In the genomic region with DNA sequence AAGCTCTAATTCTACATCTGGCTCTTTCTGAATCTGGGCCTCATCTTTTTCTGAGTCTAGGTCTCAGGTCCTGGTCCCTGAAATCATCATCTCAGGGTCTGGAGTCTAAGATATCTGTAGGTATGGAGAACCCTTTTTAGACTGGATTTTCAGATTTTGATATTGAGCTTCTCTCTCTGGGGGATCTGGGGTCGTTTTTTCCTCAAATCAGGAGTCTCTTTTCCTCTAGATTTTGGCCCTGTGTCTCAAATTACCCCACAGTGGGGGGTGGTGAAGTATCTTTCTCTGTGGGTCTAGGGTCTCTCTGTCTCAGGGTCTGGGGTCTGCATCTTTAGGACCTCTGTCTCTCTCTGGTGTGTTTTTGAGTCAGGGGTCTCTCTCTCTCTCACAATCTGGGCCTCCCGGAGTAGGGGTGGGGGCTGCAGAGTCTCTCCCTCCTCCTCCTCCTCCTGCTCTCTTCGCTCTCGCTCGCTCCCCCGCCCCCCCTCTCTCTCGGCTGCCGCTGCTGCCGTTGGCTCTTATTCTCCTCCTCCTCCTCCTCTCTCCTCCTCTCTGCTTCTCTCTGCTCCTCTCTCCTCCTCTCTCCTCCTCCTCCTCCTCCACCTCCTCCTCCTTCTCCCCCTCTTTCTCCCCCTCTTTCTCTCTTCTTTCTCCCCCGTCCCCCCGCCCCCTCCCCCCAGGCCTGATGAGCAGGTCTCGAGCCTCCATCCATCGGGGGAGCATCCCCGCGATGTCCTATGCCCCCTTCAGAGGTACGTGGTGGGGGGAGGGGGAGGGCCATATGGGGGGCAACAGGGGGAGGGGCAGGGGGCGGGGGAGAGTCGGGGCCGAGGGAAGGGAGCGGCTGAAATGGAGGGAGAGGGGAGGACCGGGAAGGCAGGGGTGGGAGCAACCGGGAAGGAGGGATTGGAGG, we compare ENCODE assay signal across 8 cellular contexts. TPM values are rescaled to one million over a fixed set of nuclear protein-coding genes. Genes with fewer than 3 reads are reported as not detected.
DNase-seq lines count a peak whose midpoint lies in the region; ATAC-seq and TF ChIP-seq lines count a peak whose summit lies in the region.

TSS of gene SYNGAP1 (plus strand) at position 486 of the 913 bp plus-strand sequence. CDS start at position 686, 200 bp downstream.

- intact Hi-C loops in activated CD8-positive, alpha-beta T cell treated with anti-CD3 and anti-CD28 coated beads for 36 hours (cut with micrococcal nuclease), result loop anchor here (10.0 kb wide), 1 partner anchor 155 kb away; no protein-coding TSS in a partner anchor
- intact Hi-C loops in naive thymus-derived CD4-positive, alpha-beta T cell (cut with micrococcal nuclease), result loop anchor here (2.0 to 10.0 kb wide), 10 partner anchors 75 to 1755 kb away; partner anchors contain the start of genes C6orf47 (in 1 of the 2), CSNK2B (in 1 of the 2), GPANK1 (in 1 of the 2) and GPSM3 (in 1 of the 2)
- intact Hi-C loops in upper lobe of right lung (cut with DNase I), result no loop called here

- peak within 1 kb of the TSS; percentile 98 for H3K4me3 Mint-ChIP-seq in activated CD8-positive, alpha-beta T cell treated with anti-CD3 and anti-CD28 coated beads for 36 hours
- H3K4me3 Mint-ChIP-seq in naive thymus-derived CD4-positive, alpha-beta T cell, result peak within 1 kb of the TSS; percentile 75 to 97 (median 93)

- H3K27ac ChIP-seq in esophagus (ENCODE audit: low read depth in 2 of 2, low read length in 1 of 2) (peak within 1 kb of the TSS; percentile 61 to 94), upper lobe of right lung (peak within 1 kb of the TSS; percentile 93)
- peak within 1 kb of the TSS; percentile 92 for H3K27ac ChIP-seq in naive thymus-derived CD4-positive, alpha-beta T cell (ENCODE audit: low read depth, low read length)

- H3K9me3 Mint-ChIP-seq in activated CD8-positive, alpha-beta T cell treated with anti-CD3 and anti-CD28 coated beads for 36 hours, result no peaks in the 10 kb centered on the region
- H3K9me3 Mint-ChIP-seq in naive thymus-derived CD4-positive, alpha-beta T cell, result no peaks in the 10 kb centered on the region

- no peaks in the 10 kb centered on the region for H3K27me3 Mint-ChIP-seq in activated CD8-positive, alpha-beta T cell treated with anti-CD3 and anti-CD28 coated beads for 36 hours
- H3K27me3 Mint-ChIP-seq in naive thymus-derived CD4-positive, alpha-beta T cell, result no peaks in the 10 kb centered on the region

- H3K9me3 ChIP-seq in esophagus (ENCODE audit: control insufficient read depth in 2 of 2, insufficient read depth in 1 of 2, low read depth in 1 of 2, low read length in 1 of 2) (no peaks in the 10 kb centered on the region), upper lobe of right lung (no peaks in the 10 kb centered on the region)
- H3K9me3 ChIP-seq in naive thymus-derived CD4-positive, alpha-beta T cell (ENCODE audit: control insufficient read depth in 2 of 3, low read length in 3 of 3), result no peaks in the 10 kb centered on the region

- CTCF ChIA-PET in activated CD8-positive, alpha-beta T cell treated with anti-CD3 and anti-CD28 coated beads for 36 hours (lab: Charles Lee), result interaction anchor here (1.0 to 1.1 kb wide), 2 partner anchors 11 to 151 kb away, joined by 4 to 5 read pairs; no protein-coding TSS in a partner anchor
- CTCF ChIA-PET in naive thymus-derived CD4-positive, alpha-beta T cell (lab: Charles Lee), result interaction anchor here (1.2 to 1.4 kb wide), 2 partner anchors 29 to 76 kb away, joined by 3 read pairs; no protein-coding TSS in a partner anchor

- H3K4me1 Mint-ChIP-seq in activated CD8-positive, alpha-beta T cell treated with anti-CD3 and anti-CD28 coated beads for 36 hours (ENCODE audit: low read depth), result peaks cover 62% of the 10 kb centered on the region
- peaks cover 59 to 91% (median 76%) of the 10 kb centered on the region in 7 donors for H3K4me1 Mint-ChIP-seq in naive thymus-derived CD4-positive, alpha-beta T cell

- H3K27me3 ChIP-seq in esophagus (ENCODE audit: control insufficient read depth in 1 of 2, insufficient read depth in 2 of 2, low read length in 2 of 2) (no peaks in the 10 kb centered on the region), upper lobe of right lung (no peaks in the 10 kb centered on the region)
- H3K27me3 ChIP-seq in naive thymus-derived CD4-positive, alpha-beta T cell (ENCODE audit: control insufficient read depth in 2 of 2, insufficient read depth in 2 of 2, low read length in 2 of 2), result no peaks in the 10 kb centered on the region

- H3K4me3 ChIP-seq in Jurkat, Clone E6-1 (ENCODE audit: low read length), result peak within 1 kb of the TSS; percentile 67
- no peak within 1 kb of the TSS for H3K4me3 ChIP-seq in esophagus (ENCODE audit: low read depth in 1 of 2, low read length in 2 of 2)
- peak within 1 kb of the TSS; percentile 74 for H3K4me3 ChIP-seq in naive thymus-derived CD4-positive, alpha-beta T cell (ENCODE audit: low read length)
- peak within 1 kb of the TSS; percentile 74 for H3K4me3 ChIP-seq in upper lobe of right lung

- POLR2A ChIA-PET in activated CD8-positive, alpha-beta T cell treated with anti-CD3 and anti-CD28 coated beads for 36 hours (lab: Charles Lee), result interaction anchor here (0.7 to 5.4 kb wide), 10 partner anchors 10 to 172 kb away, joined by 3 to 46 read pairs (median 4); partner anchors contain the start of genes B3GALT4, KIFC1 and ZBTB22
- POLR2A ChIA-PET in naive thymus-derived CD4-positive, alpha-beta T cell (lab: Charles Lee), result interaction anchor here (0.6 to 4.3 kb wide), 12 partner anchors 9 to 160 kb away, joined by 3 to 61 read pairs (median 8); partner anchors contain the start of genes B3GALT4, BAK1, PHF1 and RPS18

- peaks cover 5 to 8% of the 10 kb centered on the region in 2 donors for H3K36me3 ChIP-seq in esophagus (ENCODE audit: control insufficient read depth in 2 of 2, insufficient read depth in 2 of 2, low read length in 1 of 2)
- H3K36me3 ChIP-seq in naive thymus-derived CD4-positive, alpha-beta T cell (ENCODE audit: control insufficient read depth in 2 of 3, insufficient read depth in 3 of 3, low read length in 3 of 3), result peaks cover 0 to 14% (median 0%) of the 10 kb centered on the region in 3 experiments
- peaks cover 18% of the 10 kb centered on the region for H3K36me3 ChIP-seq in upper lobe of right lung

- 3 to 4% methylated on average over 19 to 21 of the region's 22 CpGs for WGBS in esophagus, 2 donors

- DNase-seq in A172 (ENCODE audit: low spot score) (peak; percentile 49), upper lobe of right lung (no peak)
- peak; percentile 51 for DNase-seq in Jurkat, Clone E6-1 (ENCODE audit: low read depth, low spot score)
- DNase-seq in activated CD8-positive, alpha-beta T cell treated with anti-CD3 and anti-CD28 coated beads for 36 hours, result peak; percentile 74
- peak in 4 of 9 donors; percentile 31 to 63 (median 38) for DNase-seq in naive thymus-derived CD4-positive, alpha-beta T cell

- peak within 1 kb of the TSS; percentile 100 for H3K27ac Mint-ChIP-seq in activated CD8-positive, alpha-beta T cell treated with anti-CD3 and anti-CD28 coated beads for 36 hours
- peak within 1 kb of the TSS; percentile 98 to 100 (median 99) for H3K27ac Mint-ChIP-seq in naive thymus-derived CD4-positive, alpha-beta T cell

- ATAC-seq in activated CD8-positive, alpha-beta T cell treated with anti-CD3 and anti-CD28 coated beads for 36 hours, result no peak
- ATAC-seq in naive thymus-derived CD4-positive, alpha-beta T cell, result no peak
- ATAC-seq in upper lobe of right lung, result no peak
- no peak for ATAC-seq in HG03025 (IDR thresholded peaks at IDR 0.05; ENCODE audit: low FRiP score, unreplicated experiment)
- ATAC-seq in GM21619 (IDR thresholded peaks at IDR 0.05; ENCODE audit: unreplicated experiment), result no peak

- TF ChIP-seq CTCF in activated CD8-positive, alpha-beta T cell treated with anti-CD3 and anti-CD28 coated beads for 36 hours (IDR thresholded peaks at IDR 0.05), result no peak
- TF ChIP-seq CTCF in upper lobe of right lung (IDR thresholded peaks at IDR 0.05), result no peak

- H3K4me1 ChIP-seq in esophagus (ENCODE audit: control insufficient read depth in 2 of 2, insufficient read depth in 2 of 2, low read length in 1 of 2) (peaks cover 0 to 11% of the 10 kb centered on the region in 2 donors), upper lobe of right lung (peaks cover 41% of the 10 kb centered on the region)
- peaks cover 29 to 45% of the 10 kb centered on the region in 2 donors for H3K4me1 ChIP-seq in naive thymus-derived CD4-positive, alpha-beta T cell (ENCODE audit: control insufficient read depth in 2 of 2, insufficient read depth in 2 of 2, low read length in 2 of 2)

- peaks cover 38% of the 10 kb centered on the region for H3K36me3 Mint-ChIP-seq in activated CD8-positive, alpha-beta T cell treated with anti-CD3 and anti-CD28 coated beads for 36 hours (ENCODE audit: low read depth)
- peaks cover 4 to 33% (median 4%) of the 10 kb centered on the region in 5 donors for H3K36me3 Mint-ChIP-seq in naive thymus-derived CD4-positive, alpha-beta T cell

RNA-seq across cellular contexts. Expression of gene SYNGAP1, which starts in this region (rescaled TPM):
- total RNA-seq in A172 (2014; rRNA removed; shearing (Covaris generic)), result 1.8 and 2.5 TPM in 2 replicates
- polyA plus RNA-seq in Jurkat, Clone E6-1 (2012; ENCODE audit: insufficient read depth, insufficient read length), result 30.1 TPM
- 10 to 100 TPM; 57.9 to 67.0 TPM for total RNA-seq in activated CD8-positive, alpha-beta T cell treated with anti-CD3 and anti-CD28 coated beads for 36 hours
- 10 to 100 TPM in 1 of 2 donors, 1 to 10 TPM in 1; 4.1 to 18.2 TPM for polyA plus RNA-seq in esophagus
- 10 to 100 TPM; 35.5 to 94.1 (median 57.9) TPM for total RNA-seq in naive thymus-derived CD4-positive, alpha-beta T cell
- polyA plus RNA-seq in naive thymus-derived CD4-positive, alpha-beta T cell, result 1 to 10 TPM in 1 of 2 donors, under 1 TPM in 1; 0.48 to 2.3 TPM
- 23.0 TPM for total RNA-seq in upper lobe of right lung

Comparison
In these comparisons a context has a peak if more than half of its experiments do, and no peak if none do; other contexts are left out.
1. H3K4me3 ChIP-seq: peak in Jurkat, Clone E6-1 (single experiment), naive thymus-derived CD4-positive, alpha-beta T cell (single experiment) and upper lobe of right lung (single experiment); none in esophagus (0 of 2).
2. Peak in every context shown above with its lines, with median percentiles within 50 percentile points of each other: H3K27ac ChIP-seq.